Comparison of ENCODE assay signal across 28 cellular contexts in the genomic region with DNA sequence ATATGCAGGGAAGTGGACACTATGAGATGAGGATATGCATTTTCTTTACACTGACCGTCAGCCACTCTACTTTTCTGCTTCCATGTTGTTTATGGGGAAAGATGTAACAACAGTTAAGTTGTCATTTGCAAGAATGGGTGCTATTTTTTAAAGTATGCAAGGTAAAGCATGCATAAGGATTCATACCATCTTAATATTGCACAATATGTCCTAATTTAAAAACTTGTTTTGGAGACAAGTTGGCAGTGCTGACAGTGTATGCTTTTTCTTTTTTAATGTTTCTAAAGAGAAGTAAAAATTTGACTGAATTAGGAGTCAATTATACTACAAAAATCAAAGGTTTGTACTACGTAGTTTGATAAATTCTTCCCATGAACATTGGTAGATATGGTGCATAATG.
"Had no signal": no experiment of that assay in that cellular context is flagged by ENCODE, and none has a peak within 500 bp of the region (broad histone marks: within the 10 kb centered on the region; RNA-seq: fewer than 3 reads in every experiment).

No MANE protein-coding gene starts in this region.

- H3K9me3 ChIP-seq: colonic mucosa, gastrocnemius medialis, gastroesophageal sphincter had no signal

- H3K4me3 ChIP-seq: colonic mucosa, coronary artery, dorsolateral prefrontal cortex, esophagus squamous epithelium, gastrocnemius medialis, gastroesophageal sphincter, heart left ventricle, heart right ventricle, hepatocyte had no signal

- FAIRE-seq: colon, endometrium, endothelial cell of umbilical vein, frontal cortex had no signal

- ATAC-seq: effector memory CD8-positive, alpha-beta T cell; esophagus mucosa; foreskin keratinocyte; gastrocnemius medialis; gastroesophageal sphincter; heart left ventricle; heart right ventricle had no signal

- H3K27me3 ChIP-seq: colonic mucosa, esophagus squamous epithelium, foreskin keratinocyte, gastrocnemius medialis, gastroesophageal sphincter, heart left ventricle, heart right ventricle, hepatocyte had no signal

- H3K79me2 ChIP-seq: hepatocyte had no signal

- H2AFZ ChIP-seq: hepatocyte had no signal

- H3K27ac ChIP-seq: colonic mucosa, coronary artery, dorsolateral prefrontal cortex, epithelial cell of prostate, esophagus squamous epithelium, foreskin keratinocyte, gastrocnemius medialis, gastroesophageal sphincter, heart left ventricle, heart right ventricle, hepatocyte had no signal

- H3K4me1 ChIP-seq: colonic mucosa, foreskin keratinocyte, gastrocnemius medialis, gastroesophageal sphincter, heart left ventricle, heart right ventricle had no signal

- H3K36me3 ChIP-seq: colonic mucosa, esophagus squamous epithelium, gastrocnemius medialis, gastroesophageal sphincter, heart left ventricle, heart right ventricle had no signal

- H3K4me2 ChIP-seq: hepatocyte had no signal

- DNase-seq: colonic mucosa; cortex of kidney; dermis blood vessel endothelial cell; dorsolateral prefrontal cortex; effector CD4-positive, alpha-beta T cell; effector CD8-positive, alpha-beta T cell; effector memory CD4-positive, alpha-beta T cell; effector memory CD8-positive, alpha-beta T cell; endodermal cell; erythroblast; esophagus squamous epithelium; foreskin fibroblast; foreskin keratinocyte; foreskin melanocyte; gastrocnemius medialis; glutamatergic neuron; head of caudate nucleus; heart left ventricle; heart right ventricle had no signal
